In the genomic region with DNA sequence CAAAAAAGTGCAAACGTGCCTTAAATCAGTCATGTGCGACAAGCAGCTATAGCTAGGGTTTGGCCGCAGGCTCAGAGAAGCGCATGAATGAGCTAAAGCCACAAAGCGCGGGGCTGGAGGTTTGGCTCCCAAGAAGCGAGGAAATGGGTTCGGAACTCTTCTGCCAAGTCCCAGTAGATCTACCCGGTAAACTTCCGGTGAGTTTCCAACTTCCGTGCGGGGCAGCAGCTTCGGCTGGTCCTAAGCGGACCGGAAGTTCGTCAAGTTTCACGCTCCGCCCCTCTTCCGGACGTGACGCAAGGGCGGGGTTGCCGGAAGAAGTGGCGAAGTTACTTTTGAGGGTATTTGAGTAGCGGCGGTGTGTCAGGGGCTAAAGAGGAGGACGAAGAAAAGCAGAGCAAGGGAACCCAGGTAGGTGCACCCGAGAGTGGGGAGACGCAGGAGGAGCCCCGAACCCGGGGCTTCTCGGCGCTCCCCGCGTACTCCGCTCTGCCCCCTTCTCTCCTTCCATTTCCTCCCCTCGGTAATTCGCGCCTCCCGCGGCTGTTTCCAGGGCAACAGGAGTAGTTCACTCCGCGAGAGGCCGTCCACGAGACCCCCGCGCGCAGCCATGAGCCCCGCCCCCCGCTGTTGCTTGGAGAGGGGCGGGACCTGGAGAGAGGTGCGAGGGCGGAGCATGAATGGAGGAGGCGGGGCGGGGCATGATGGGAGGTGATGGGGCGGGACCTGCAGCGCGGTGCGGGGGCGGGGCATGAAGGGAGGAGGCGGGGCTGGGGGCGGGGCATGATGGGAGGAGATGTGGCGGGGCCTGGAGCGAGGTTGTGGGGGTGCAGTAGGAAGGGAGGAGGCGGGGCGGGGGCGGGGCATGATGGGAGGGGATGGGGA, we compare ENCODE assay signal across 8 cellular contexts. TPM values are rescaled to one million over a fixed set of nuclear protein-coding genes. Genes with fewer than 3 reads are reported as not detected.
DNase-seq lines count a peak whose midpoint lies in the region; ATAC-seq, FAIRE-seq and TF ChIP-seq lines count a peak whose summit lies in the region.

NR1H2 (plus strand) TSS at position 292 of the 885 bp plus-strand sequence. CDS start 1,149 bp downstream, outside the sequence.

- peak within 1 kb of the TSS; percentile 100 for H3K27ac ChIP-seq in coronary artery

- ATAC-seq in HG03460 (IDR thresholded peaks at IDR 0.05; ENCODE audit: unreplicated experiment) (peak; percentile 87), left colon (peak; percentile 94)

- H3K36me3 Mint-ChIP-seq in activated CD4-positive, alpha-beta T cell treated with anti-CD3 and anti-CD28 coated beads, Interleukin-2, amount 10 ng/mL, durations not matched to agents 24 days and 14 days (ENCODE audit: low read depth) = peaks cover 38% of the 10 kb centered on the region

- intact Hi-C loops in activated CD4-positive, alpha-beta T cell treated with anti-CD3 and anti-CD28 coated beads, Interleukin-2, amount 10 ng/mL, durations not matched to agents 24 days and 14 days (cut with micrococcal nuclease) = loop anchor here (1.0 kb wide), 4 partner anchors 8 to 135 kb away; partner anchors contain the start of genes EMC10, GARIN5A, JOSD2 and POLD1
- intact Hi-C loops in left colon (cut with DNase I, micrococcal nuclease) = no loop called here

- no peak for TF ChIP-seq CTCF in coronary artery (IDR thresholded peaks at IDR 0.05)

- H3K4me3 Mint-ChIP-seq in activated CD4-positive, alpha-beta T cell treated with anti-CD3 and anti-CD28 coated beads, Interleukin-2, amount 10 ng/mL, durations not matched to agents 24 days and 14 days = peak within 1 kb of the TSS; percentile 97

- peak; percentile 98 for FAIRE-seq in GM19239 (lab: Jason Lieb, UNC)

- H3K4me1 Mint-ChIP-seq in activated CD4-positive, alpha-beta T cell treated with anti-CD3 and anti-CD28 coated beads, Interleukin-2, amount 10 ng/mL, durations not matched to agents 24 days and 14 days = peaks cover 16% of the 10 kb centered on the region

- peak within 1 kb of the TSS; percentile 99 for H3K27ac Mint-ChIP-seq in activated CD4-positive, alpha-beta T cell treated with anti-CD3 and anti-CD28 coated beads, Interleukin-2, amount 10 ng/mL, durations not matched to agents 24 days and 14 days

- DNase-seq in Ammon's horn (ENCODE audit: low spot score) (peak; percentile 98), GM19239 (ENCODE audit: insufficient read length, low spot score) (peak; percentile 88), NCI-H526 treated with DMSO at 0.1 percent for 48 hours (lab: John Stamatoyannopoulos, UW) (peak; percentile 87), coronary artery (ENCODE audit: low spot score) (peak; percentile 96), left colon (peak; percentile 96 to 97)
- peak; percentile 99 for DNase-seq in activated CD4-positive, alpha-beta T cell treated with anti-CD3 and anti-CD28 coated beads, Interleukin-2, amount 10 ng/mL, durations not matched to agents 24 days and 14 days
- peak; percentile 95 for DNase-seq in stimulated activated CD4-positive, alpha-beta T cell treated with anti-CD3 and anti-CD28 coated beads, Interleukin-1b, Interleukin-23, amount 100 ng/mL, for 48 hours

- peak within 1 kb of the TSS; percentile 99 for H3K4me3 ChIP-seq in coronary artery

- no peaks in the 10 kb centered on the region for H3K9me3 Mint-ChIP-seq in activated CD4-positive, alpha-beta T cell treated with anti-CD3 and anti-CD28 coated beads, Interleukin-2, amount 10 ng/mL, durations not matched to agents 24 days and 14 days

- no peaks in the 10 kb centered on the region for H3K27me3 Mint-ChIP-seq in activated CD4-positive, alpha-beta T cell treated with anti-CD3 and anti-CD28 coated beads, Interleukin-2, amount 10 ng/mL, durations not matched to agents 24 days and 14 days

RNA-seq across cellular contexts. Expression of gene NR1H2, which starts in this region (rescaled TPM):
- total RNA-seq in activated CD4-positive, alpha-beta T cell treated with anti-CD3 and anti-CD28 coated beads, Interleukin-2, amount 10 ng/mL, durations not matched to agents 24 days and 14 days = 81.4 and 84.7 TPM in 2 replicates
- total RNA-seq in left colon = 10 to 100 TPM; 61.9 to 75.2 TPM

Comparison
In these comparisons a context has a peak if more than half of its experiments do, and no peak if none do; other contexts are left out.
1. Peak in every context shown above with its lines: DNase-seq, ATAC-seq, H3K4me3 ChIP-seq and H3K27ac ChIP-seq.